In genomic region chr1:228403231-228403631, GRCh38 we compare ENCODE assay signal across 15 cellular contexts. TPM values are rescaled to one million over a fixed set of nuclear protein-coding genes. Genes with fewer than 3 reads are reported as not detected.
DNase-seq lines count a peak whose midpoint lies in the region; ATAC-seq, FAIRE-seq and TF ChIP-seq lines count a peak whose summit lies in the region.
"Had no signal": no experiment of that assay in that cellular context is flagged by ENCODE, and none has a peak within 500 bp of the region (broad histone marks: within the 10 kb centered on the region; RNA-seq: fewer than 3 reads in every experiment).

No MANE protein-coding gene starts in this region.

- 94% methylated on average over 7 of the region's 9 CpGs for WGBS in mammary epithelial cell (ENCODE audit: low coverage, missing lambda C conversion rate)

- H4K20me1 ChIP-seq in mammary epithelial cell (ENCODE audit: insufficient read depth, low read length) = peaks cover 5% of the 10 kb centered on the region

- no peak overlapping the region for H3K9ac ChIP-seq in mammary epithelial cell (ENCODE audit: insufficient read depth, low read length)

- H3K27me3 ChIP-seq in mammary epithelial cell (ENCODE audit: insufficient read depth, low read length) = no peaks in the 10 kb centered on the region
- no peaks in the 10 kb centered on the region for H3K27me3 ChIP-seq in upper lobe of right lung
- H3K27me3 ChIP-seq: adrenal gland, SJSA1 had no signal

- no peak for TF ChIP-seq POLR2A in erythroblast (IDR thresholded peaks at IDR 0.05; ENCODE audit: low read length)

- H3K27me3 Mint-ChIP-seq in MCF 10A (ENCODE audit: insufficient read depth, unreplicated experiment) (no peaks in the 10 kb centered on the region), T-cell (no peaks in the 10 kb centered on the region)

- CTCF ChIA-PET in MCF 10A (lab: Yijun Ruan, JAX) (interaction anchor here (1.1 to 2.5 kb wide), 4 partner anchors 25 to 399 kb away, joined by 3 to 9 read pairs (median 4); no protein-coding TSS in a partner anchor), mammary epithelial cell (lab: Charles Lee; ENCODE audit: low non-redundant PET) (no interaction called here), T-cell (lab: Charles Lee) (no interaction called here)

- peaks cover 45% of the 10 kb centered on the region for H3K4me1 Mint-ChIP-seq in MCF 10A (ENCODE audit: insufficient read depth, unreplicated experiment)
- peaks cover 58 to 65% (median 58%) of the 10 kb centered on the region in 3 donors for H3K4me1 Mint-ChIP-seq in T-cell

- H3K4me3 ChIP-seq in mammary epithelial cell (replicated peaks in 1 of 3; ENCODE audit: insufficient read depth in 1 of 3, low read depth in 2 of 3, low read length in 3 of 3) (no peak overlapping the region), upper lobe of right lung (no peak overlapping the region)
- H3K4me3 ChIP-seq: adrenal gland, SJSA1 had no signal

- peak overlapping the region; percentile 95 for H3K4me3 Mint-ChIP-seq in MCF 10A (ENCODE audit: unreplicated experiment)
- H3K4me3 Mint-ChIP-seq in T-cell = peak overlapping the region in 1 of 3 donors; percentile 93

- H3K79me2 ChIP-seq in mammary epithelial cell (ENCODE audit: insufficient read depth, low read length) = peaks cover 94% of the 10 kb centered on the region

- H3K4me1 ChIP-seq in mammary epithelial cell (ENCODE audit: insufficient read depth, low read length) (peaks cover 28% of the 10 kb centered on the region), upper lobe of right lung (peaks cover 32% of the 10 kb centered on the region)

- dilution Hi-C loops in mammary epithelial cell (cut with HindIII; ENCODE audit: low sequenced_read_pairs) = no loop called here

- BruUV-seq in MCF 10A (replicated peaks; lab: Mats Ljungman, UMichigan) = no TSS peak
- BruUV-seq in mammary epithelial cell (replicated peaks; lab: Mats Ljungman, UMichigan) = no TSS peak

- H3K9me3 ChIP-seq in mammary epithelial cell (replicated peaks; ENCODE audit: insufficient read depth, low read length) (no peaks in the 10 kb centered on the region), upper lobe of right lung (no peaks in the 10 kb centered on the region)
- H3K9me3 ChIP-seq: adrenal gland had no signal

- DNase-seq in MCF 10A (ENCODE audit: unreplicated experiment) (no peak), mammary epithelial cell (no peak), T-cell (no peak), erythroblast (lab: John Stamatoyannopoulos, UW) (peak; percentile 34 to 47), upper lobe of right lung (peak; percentile 39), urothelium cell line (ENCODE audit: low spot score) (no peak), COLO668 (lab: John Stamatoyannopoulos, UW; ENCODE audit: unreplicated experiment) (no peak)
- DNase-seq: caudate nucleus, EL, NCI-H1694 treated with DMSO at 0.1 percent for 48 hours, NCI-H510A treated with DMSO at 0.1 percent for 48 hours had no signal

- H3K27ac ChIP-seq in mammary epithelial cell (ENCODE audit: insufficient read depth, low read depth, low read length) (no peak overlapping the region), upper lobe of right lung (no peak overlapping the region)
- H3K27ac ChIP-seq: adrenal gland, SJSA1 had no signal

- no peak for FAIRE-seq in urothelium cell line (lab: Jason Lieb, UNC)
- FAIRE-seq: H1, TTC549 had no signal

- ATAC-seq in T-cell (replicated peaks in 1 of 4) (no peak), upper lobe of right lung (no peak)

- H2AFZ ChIP-seq in mammary epithelial cell (ENCODE audit: low read depth, low read length) = no peak overlapping the region

- no peak for TF ChIP-seq CTCF in MCF 10A (IDR thresholded peaks at IDR 0.05; ENCODE audit: unreplicated experiment)
- no peak for TF ChIP-seq CTCF in mammary epithelial cell (conservative IDR thresholded peaks at IDR 0.05 in 1 of 2, IDR thresholded peaks at IDR 0.05 in 1 of 2; ENCODE audit: extremely low read depth in 1 of 2, insufficient read depth in 1 of 2, low read depth in 1 of 2, low read length in 2 of 2)
- no peak for TF ChIP-seq CTCF in upper lobe of right lung (IDR thresholded peaks at IDR 0.05)

- H3K9me3 Mint-ChIP-seq in MCF 10A (ENCODE audit: unreplicated experiment) (no peaks in the 10 kb centered on the region), T-cell (no peaks in the 10 kb centered on the region)

- H3K27ac Mint-ChIP-seq in MCF 10A (ENCODE audit: low read depth, unreplicated experiment) = no peak overlapping the region
- peak overlapping the region; percentile 53 to 79 for H3K27ac Mint-ChIP-seq in T-cell

- in situ Hi-C loops in mammary epithelial cell (cut with MboI; ENCODE audit: low sequenced_read_pairs in 2 of 2) = loop anchor here in 1 of 2 donors (10.0 kb wide), 1 partner anchor 52 kb away; a partner anchor contains a TSS

- POLR2A ChIA-PET in MCF 10A (lab: Yijun Ruan, JAX) (interaction anchor here (0.7 to 5.0 kb wide), 5 partner anchors 11 to 680 kb away, joined by 3 to 41 read pairs (median 13); partner anchors contain the start of gene IBA57), T-cell (lab: Charles Lee) (no interaction called here)

- H3K36me3 ChIP-seq in mammary epithelial cell (ENCODE audit: insufficient read depth, low read length) = peaks cover 10% of the 10 kb centered on the region
- H3K36me3 ChIP-seq in upper lobe of right lung = peaks cover 32% of the 10 kb centered on the region

- H3K36me3 Mint-ChIP-seq in MCF 10A (ENCODE audit: insufficient read depth, unreplicated experiment) (peaks cover 44% of the 10 kb centered on the region), T-cell (peaks cover 14% of the 10 kb centered on the region)

- no peak overlapping the region for H3K4me2 ChIP-seq in mammary epithelial cell (ENCODE audit: insufficient read depth, low read depth, low read length)

- intact Hi-C loops in MCF 10A (cut with micrococcal nuclease) (no loop called here), mammary epithelial cell (cut with micrococcal nuclease) (no loop called here), upper lobe of right lung (cut with DNase I) (no loop called here)

RNA-seq across cellular contexts. Expression of gene TRIM11, which starts 3.4 kb away (rescaled TPM):
- total RNA-seq in MCF 10A (2022) (56.5 and 60.3 TPM in 2 replicates), mammary epithelial cell (10 to 100 TPM; 29.8 to 39.6 TPM), T-cell (10 to 100 TPM; 36.4 to 66.6 (median 61.7) TPM), upper lobe of right lung (22.8 TPM)
- 17.3 TPM for polyA plus RNA-seq in mammary epithelial cell
- 34.0 TPM for polyA minus RNA-seq in mammary epithelial cell

RNA-seq across cellular contexts. Expression of gene TRIM17, which starts 13.4 kb away (rescaled TPM):
- total RNA-seq in MCF 10A (2022) = not detected in 2 replicates
- 1 to 10 TPM; 1.9 to 6.7 TPM for total RNA-seq in mammary epithelial cell
- 0.27 TPM for polyA plus RNA-seq in mammary epithelial cell
- not detected for polyA minus RNA-seq in mammary epithelial cell
- 1 to 10 TPM in 4 of 5 donors, under 1 TPM in 1; 0.90 to 4.7 (median 1.7) TPM for total RNA-seq in T-cell
- 2.6 TPM for total RNA-seq in upper lobe of right lung
- total RNA-seq: SJSA1 had no signal

Comparison
In these comparisons a context has a peak if more than half of its experiments do, and no peak if none do; other contexts are left out.
1. DNase-seq: peak in erythroblast (2 of 2) and upper lobe of right lung (single experiment); none in MCF 10A (single experiment), mammary epithelial cell (single experiment), T-cell (0 of 34), urothelium cell line (single experiment) and COLO668 (single experiment).